1 cellular context compared by ENCODE assay signal in the genomic region with DNA sequence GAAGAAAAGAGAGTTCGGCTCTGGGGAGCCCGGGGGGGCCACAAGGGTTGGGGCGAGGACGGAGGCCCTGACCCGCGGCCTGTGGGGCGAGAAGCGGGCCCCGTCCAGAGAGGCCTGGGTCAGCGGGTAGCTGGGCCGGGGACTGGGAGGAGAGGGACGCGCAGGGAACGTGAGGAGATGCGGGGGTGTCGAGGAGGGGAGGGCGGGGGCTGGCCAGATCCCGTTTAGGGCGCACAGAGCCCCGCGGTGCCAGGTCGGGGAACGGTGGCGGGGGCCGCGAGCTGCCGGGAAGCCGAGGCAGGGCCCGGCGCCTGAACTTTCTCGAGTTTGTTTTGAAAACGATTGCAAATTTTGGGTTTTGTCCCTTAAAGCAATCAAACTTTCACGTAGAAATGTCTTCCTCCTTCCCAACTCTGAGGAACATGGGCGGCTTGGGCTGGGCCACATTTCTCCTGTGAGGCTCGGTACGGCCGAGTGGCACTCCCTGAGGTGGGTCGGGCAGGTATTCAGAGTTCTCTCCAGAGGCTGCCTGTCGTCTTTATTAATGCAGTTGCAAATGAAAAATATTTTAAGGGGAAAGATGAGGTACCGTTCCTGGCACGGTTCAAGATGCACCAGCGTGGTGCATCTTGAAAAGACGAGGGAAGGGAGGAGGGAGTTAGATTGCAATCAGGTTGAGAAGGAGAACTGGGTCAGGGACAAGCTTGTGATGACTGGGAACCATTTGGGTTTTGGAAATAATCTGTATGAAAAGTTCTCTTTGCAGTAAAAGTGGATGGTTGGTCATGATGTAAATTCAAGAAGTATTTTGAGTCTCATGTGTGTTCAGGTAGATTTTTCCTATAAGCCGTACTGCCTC.
TF ChIP-seq lines count a peak whose summit lies in the region.

No MANE protein-coding gene starts in this region.

TF ChIP-seq in K562, 482 proteins besides CTCF, POLR2A, EP300 and RAD21 (continued from another document):
- TF ChIP-seq ZNF592 (IDR thresholded peaks at IDR 0.05) (no peak), CHAMP1 (IDR thresholded peaks at IDR 0.05) (no peak), NCOA1 (IDR thresholded peaks at IDR 0.05; ENCODE audit: low read depth) (0 out of 2 replicates have a peak, but pooled peaks have one; percentile 1), KLF10 (CRISPR knock-in tag; IDR thresholded peaks at IDR 0.05) (no peak), ZNF263 (CRISPR knock-in tag; IDR thresholded peaks at IDR 0.05; ENCODE audit: borderline replicate concordance) (peak; percentile 96), ZC3H8 (IDR thresholded peaks at IDR 0.05) (no peak), TAF1 (IDR thresholded peaks at IDR 0.05; ENCODE audit: control insufficient read depth, extremely low read depth, insufficient read depth, low read length, severe bottlenecking) (peak; percentile 17), BACH1 (tag; IDR thresholded peaks at IDR 0.05) (no peak), CHD4 (IDR thresholded peaks at IDR 0.05; ENCODE audit: insufficient read depth, insufficient replicate concordance, low read depth, low read length, poor library complexity, severe bottlenecking) (no peak), ZNF764 (CRISPR knock-in tag; IDR thresholded peaks at IDR 0.05; ENCODE audit: low read depth) (no peak), SLC30A9 (CRISPR knock-in tag; IDR thresholded peaks at IDR 0.05) (no peak), ZNF561 (CRISPR knock-in tag; conservative IDR thresholded peaks at IDR 0.05) (no peak), SMARCC2 (IDR thresholded peaks at IDR 0.05; ENCODE audit: low read depth) (no peak), SMARCA5 (IDR thresholded peaks at IDR 0.05) (0 out of 2 replicates have a peak, but pooled peaks have one; percentile 19), ETS1 (conservative IDR thresholded peaks at IDR 0.05; ENCODE audit: control insufficient read depth, low read depth, low read length) (peak; percentile 35; the same call in 1 of the 2 replicates), FOXJ2 (tag; IDR thresholded peaks at IDR 0.05) (no peak), MBD2 (IDR thresholded peaks at IDR 0.05; ENCODE audit: borderline replicate concordance, low read depth) (peak; percentile 23; the same call in 1 of the 2 replicates), MAZ (CRISPR knock-in tag; conservative IDR thresholded peaks at IDR 0.05 in 1 of 2, IDR thresholded peaks at IDR 0.05 in 1 of 2) (peak in 1 of 2 experiments; percentile 54; a peak in 2 of 4 replicates), SP2 (IDR thresholded peaks at IDR 0.05; ENCODE audit: extremely low read depth, low read depth, low read length, poor library complexity, severe bottlenecking) (no peak), GATA2 (CRISPR knock-in tag; IDR thresholded peaks at IDR 0.05) (no peak), MTA2 (IDR thresholded peaks at IDR 0.05; ENCODE audit: low read depth) (no peak), EGR1 (conservative IDR thresholded peaks at IDR 0.05) (peak; percentile 79), ZFX (CRISPR knock-in tag; IDR thresholded peaks at IDR 0.05) (peak; percentile 56), VEZF1 (CRISPR knock-in tag; IDR thresholded peaks at IDR 0.05) (peak; percentile 49), POLR2AphosphoS5 (IDR thresholded peaks at IDR 0.05; ENCODE audit: control insufficient read depth, insufficient read depth, low read depth, low read length) (no peak), ERF (CRISPR knock-in tag; IDR thresholded peaks at IDR 0.05) (no peak), TEAD1 (CRISPR knock-in tag; IDR thresholded peaks at IDR 0.05) (peak in 1 of 2 experiments; percentile 59; a peak in 2 of 4 replicates), HSF4 (CRISPR knock-in tag; IDR thresholded peaks at IDR 0.05; ENCODE audit: borderline replicate concordance) (no peak), WHSC1 (IDR thresholded peaks at IDR 0.05; ENCODE audit: low read length) (no peak)
- TF ChIP-seq, protein P1, sequence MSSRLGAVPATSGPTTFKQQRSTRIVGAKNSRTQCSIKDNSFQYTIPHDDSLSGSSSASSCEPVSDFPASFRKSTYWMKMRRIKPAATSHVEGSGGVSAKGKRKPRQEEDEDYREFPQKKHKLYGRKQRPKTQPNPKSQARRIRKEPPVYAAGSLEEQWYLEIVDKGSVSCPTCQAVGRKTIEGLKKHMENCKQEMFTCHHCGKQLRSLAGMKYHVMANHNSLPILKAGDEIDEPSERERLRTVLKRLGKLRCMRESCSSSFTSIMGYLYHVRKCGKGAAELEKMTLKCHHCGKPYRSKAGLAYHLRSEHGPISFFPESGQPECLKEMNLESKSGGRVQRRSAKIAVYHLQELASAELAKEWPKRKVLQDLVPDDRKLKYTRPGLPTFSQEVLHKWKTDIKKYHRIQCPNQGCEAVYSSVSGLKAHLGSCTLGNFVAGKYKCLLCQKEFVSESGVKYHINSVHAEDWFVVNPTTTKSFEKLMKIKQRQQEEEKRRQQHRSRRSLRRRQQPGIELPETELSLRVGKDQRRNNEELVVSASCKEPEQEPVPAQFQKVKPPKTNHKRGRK (tag; IDR thresholded peaks at IDR 0.05): peak; percentile 57; the same call in 1 of the 2 replicates
